In the genomic region with DNA sequence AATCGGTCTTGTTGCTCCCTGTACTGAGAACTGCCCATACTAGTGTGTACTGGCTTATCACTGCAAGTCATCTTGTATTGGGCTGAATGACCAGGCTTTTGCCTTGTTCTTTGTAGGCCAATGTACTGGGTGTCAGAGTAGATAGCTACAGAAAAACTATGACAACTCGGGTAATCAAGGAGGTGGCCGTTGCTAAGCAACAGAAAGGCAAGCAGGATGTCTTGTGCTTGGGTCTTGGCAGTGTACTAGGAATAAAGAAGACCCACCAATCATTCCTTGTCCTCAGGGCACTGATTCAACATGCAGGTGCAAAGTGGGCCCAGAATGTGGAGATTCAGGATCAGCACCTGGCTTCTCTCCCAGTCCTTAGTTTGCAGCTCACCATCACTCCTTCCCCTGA, we compare ENCODE assay signal across 26 cellular contexts. TPM values are rescaled to one million over a fixed set of nuclear protein-coding genes. Genes with fewer than 3 reads are reported as not detected.
DNase-seq lines count a peak whose midpoint lies in the region; ATAC-seq and TF ChIP-seq lines count a peak whose summit lies in the region.
"Had no signal": no experiment of that assay in that cellular context is flagged by ENCODE, and none has a peak within 500 bp of the region (broad histone marks: within the 10 kb centered on the region; RNA-seq: fewer than 3 reads in every experiment).

No MANE protein-coding gene starts in this region.

- H3K9ac ChIP-seq in mammary epithelial cell (ENCODE audit: insufficient read depth, low read length) = no peak overlapping the region

- no peaks in the 10 kb centered on the region for H3K4me1 Mint-ChIP-seq in activated CD8-positive, alpha-beta T cell treated with anti-CD3 and anti-CD28 coated beads for 36 hours (ENCODE audit: low read depth)
- peaks cover 5% of the 10 kb centered on the region for H3K4me1 Mint-ChIP-seq in nephron progenitor cell
- H3K4me1 Mint-ChIP-seq: CD4-positive, CD25-positive, alpha-beta regulatory T cell had no signal

- no peak overlapping the region for H2AFZ ChIP-seq in mammary epithelial cell (ENCODE audit: low read depth, low read length)

- in situ Hi-C loops in mammary epithelial cell (cut with MboI; ENCODE audit: low sequenced_read_pairs in 2 of 2) = no loop called here

- H3K27ac ChIP-seq in mammary epithelial cell (ENCODE audit: insufficient read depth, low read depth, low read length) (no peak overlapping the region), breast epithelium (no peak overlapping the region), foreskin keratinocyte (no peak overlapping the region)
- H3K27ac ChIP-seq: A549, HL-60, SK-N-MC had no signal

- peak; percentile 49 for ATAC-seq in foreskin keratinocyte
- no peak for ATAC-seq in activated CD8-positive, alpha-beta T cell treated with anti-CD3 and anti-CD28 coated beads for 36 hours
- ATAC-seq: A549, HepG2, PC-3 had no signal

- no peak overlapping the region for H3K4me3 Mint-ChIP-seq in activated CD8-positive, alpha-beta T cell treated with anti-CD3 and anti-CD28 coated beads for 36 hours
- no peak overlapping the region for H3K4me3 Mint-ChIP-seq in nephron progenitor cell
- H3K4me3 Mint-ChIP-seq: CD4-positive, CD25-positive, alpha-beta regulatory T cell; H9; HFFc6 had no signal

- no peaks in the 10 kb centered on the region for H3K9me3 Mint-ChIP-seq in activated CD8-positive, alpha-beta T cell treated with anti-CD3 and anti-CD28 coated beads for 36 hours
- H3K9me3 Mint-ChIP-seq in nephron progenitor cell = no peaks in the 10 kb centered on the region
- H3K9me3 Mint-ChIP-seq: H9, HFFc6 had no signal

- H3K4me2 ChIP-seq in mammary epithelial cell (ENCODE audit: insufficient read depth, low read depth, low read length) = no peak overlapping the region
- H3K4me2 ChIP-seq: A549 had no signal

- POLR2A ChIA-PET in activated CD8-positive, alpha-beta T cell treated with anti-CD3 and anti-CD28 coated beads for 36 hours (lab: Charles Lee) = no interaction called here

- H3K4me1 ChIP-seq in mammary epithelial cell (ENCODE audit: insufficient read depth, low read length) = no peaks in the 10 kb centered on the region
- H3K4me1 ChIP-seq in breast epithelium = no peaks in the 10 kb centered on the region
- no peaks in the 10 kb centered on the region for H3K4me1 ChIP-seq in foreskin keratinocyte
- H3K4me1 ChIP-seq: A549 had no signal

- H3K36me3 Mint-ChIP-seq in activated CD8-positive, alpha-beta T cell treated with anti-CD3 and anti-CD28 coated beads for 36 hours (ENCODE audit: low read depth) = no peaks in the 10 kb centered on the region
- H3K36me3 Mint-ChIP-seq in nephron progenitor cell (ENCODE audit: low read depth) = no peaks in the 10 kb centered on the region
- H3K36me3 Mint-ChIP-seq: CD4-positive, CD25-positive, alpha-beta regulatory T cell had no signal

- H3K27me3 ChIP-seq in mammary epithelial cell (ENCODE audit: insufficient read depth, low read length) = no peaks in the 10 kb centered on the region
- no peaks in the 10 kb centered on the region for H3K27me3 ChIP-seq in breast epithelium
- peaks cover 19% of the 10 kb centered on the region for H3K27me3 ChIP-seq in foreskin keratinocyte

- H3K27ac Mint-ChIP-seq in activated CD8-positive, alpha-beta T cell treated with anti-CD3 and anti-CD28 coated beads for 36 hours = no peak overlapping the region
- no peak overlapping the region for H3K27ac Mint-ChIP-seq in nephron progenitor cell
- H3K27ac Mint-ChIP-seq: CD4-positive, CD25-positive, alpha-beta regulatory T cell; H9; HFFc6 had no signal

- WGBS in mammary epithelial cell (ENCODE audit: low coverage, missing lambda C conversion rate) = 31% methylated on average over 3 of the region's 3 CpGs

- H3K27me3 Mint-ChIP-seq in activated CD8-positive, alpha-beta T cell treated with anti-CD3 and anti-CD28 coated beads for 36 hours = peaks cover 17% of the 10 kb centered on the region
- peaks cover 12% of the 10 kb centered on the region for H3K27me3 Mint-ChIP-seq in nephron progenitor cell (ENCODE audit: low read depth, poor library complexity)
- H3K27me3 Mint-ChIP-seq: CD4-positive, CD25-positive, alpha-beta regulatory T cell had no signal

- intact Hi-C loops in mammary epithelial cell (cut with micrococcal nuclease) (no loop called here), breast epithelium (cut with DNase I; ENCODE audit: low total_unique reads) (no loop called here)
- intact Hi-C loops in activated CD8-positive, alpha-beta T cell treated with anti-CD3 and anti-CD28 coated beads for 36 hours (cut with micrococcal nuclease) = no loop called here

- no peaks in the 10 kb centered on the region for H3K79me2 ChIP-seq in mammary epithelial cell (ENCODE audit: insufficient read depth, low read length)

- dilution Hi-C loops in mammary epithelial cell (cut with HindIII; ENCODE audit: low sequenced_read_pairs) = no loop called here

- CTCF ChIA-PET in mammary epithelial cell (lab: Charles Lee; ENCODE audit: low non-redundant PET) = no interaction called here
- CTCF ChIA-PET in activated CD8-positive, alpha-beta T cell treated with anti-CD3 and anti-CD28 coated beads for 36 hours (lab: Charles Lee) = no interaction called here

- DNase-seq in mammary epithelial cell (peak; percentile 19), breast epithelium (ENCODE audit: low spot score in 2 of 2) (no peak), SK-N-DZ (ENCODE audit: low spot score) (peak; percentile 5), foreskin keratinocyte (peak in 1 of 2 donors; percentile 33), nephron progenitor cell (no peak), AG08395 (ENCODE audit: low spot score) (no peak), DMS153 treated with DMSO at 0.1 percent for 48 hours (lab: John Stamatoyannopoulos, UW; ENCODE audit: unreplicated experiment) (no peak)
- no peak for DNase-seq in activated CD8-positive, alpha-beta T cell treated with anti-CD3 and anti-CD28 coated beads for 36 hours
- DNase-seq: CD4-positive, CD25-positive, alpha-beta regulatory T cell; DMS79 treated with DMSO at 0.1 percent for 48 hours; H9; HFFc6; KBM-7; NCI-H1092 treated with DMSO at 0.1 percent for 48 hours; NCI-H1694; NCI-H2081; NCI-H510A; PC-3; RPMI8226; SHP77 had no signal

- H3K9me3 ChIP-seq in mammary epithelial cell (replicated peaks; ENCODE audit: insufficient read depth, low read length) (no peaks in the 10 kb centered on the region), breast epithelium (no peaks in the 10 kb centered on the region)
- H3K9me3 ChIP-seq: A549 had no signal

- no peak for TF ChIP-seq POLR2A in breast epithelium (IDR thresholded peaks at IDR 0.05)

- TF ChIP-seq CTCF in mammary epithelial cell (conservative IDR thresholded peaks at IDR 0.05 in 1 of 2, IDR thresholded peaks at IDR 0.05 in 1 of 2; ENCODE audit: extremely low read depth in 1 of 2, insufficient read depth in 1 of 2, low read depth in 1 of 2, low read length in 2 of 2) (no peak), breast epithelium (IDR thresholded peaks at IDR 0.05) (no peak), foreskin keratinocyte (conservative IDR thresholded peaks at IDR 0.05) (no peak), nephron progenitor cell (IDR thresholded peaks at IDR 0.05) (no peak)
- TF ChIP-seq CTCF in activated CD8-positive, alpha-beta T cell treated with anti-CD3 and anti-CD28 coated beads for 36 hours (IDR thresholded peaks at IDR 0.05) = no peak

- H3K36me3 ChIP-seq in mammary epithelial cell (ENCODE audit: insufficient read depth, low read length) = no peaks in the 10 kb centered on the region
- H3K36me3 ChIP-seq in breast epithelium = no peaks in the 10 kb centered on the region

- no TSS peak for BruUV-seq in mammary epithelial cell (replicated peaks; lab: Mats Ljungman, UMichigan)

- H4K20me1 ChIP-seq in mammary epithelial cell (ENCODE audit: insufficient read depth, low read length) = no peaks in the 10 kb centered on the region

- H3K4me3 ChIP-seq in mammary epithelial cell (replicated peaks in 1 of 3; ENCODE audit: insufficient read depth in 1 of 3, low read depth in 2 of 3, low read length in 3 of 3) (no peak overlapping the region), breast epithelium (no peak overlapping the region)
- H3K4me3 ChIP-seq: A549, SK-N-MC had no signal

RNA-seq across cellular contexts. Expression of gene SHISAL2B, which starts 11.9 kb away (rescaled TPM):
- total RNA-seq in mammary epithelial cell (not detected), breast epithelium (not detected), foreskin keratinocyte (not detected in 2 replicates)
- polyA plus RNA-seq in mammary epithelial cell (not detected), foreskin keratinocyte (not detected in 2 replicates)
- not detected for polyA minus RNA-seq in mammary epithelial cell
- 2.3 TPM in 1 of 2 replicates, not detected in the other for polyA plus RNA-seq in SK-N-DZ (2014; cell fraction: cytosol; rRNA removed)
- 0.92 TPM in 1 of 2 replicates, not detected in the other for polyA plus RNA-seq in SK-N-DZ (2014; cell fraction: nucleus; rRNA removed)
- not detected for total RNA-seq in activated CD8-positive, alpha-beta T cell treated with anti-CD3 and anti-CD28 coated beads for 36 hours
- total RNA-seq: CD4-positive, CD25-positive, alpha-beta regulatory T cell; HepG2; HFFc6; HT-29 had no signal
- polyA plus RNA-seq: A549; BJ; CD4-positive, CD25-positive, alpha-beta regulatory T cell; HepG2 had no signal

Comparison
In these comparisons a context has a peak if more than half of its experiments do, and no peak if none do; other contexts are left out.
1. DNase-seq: peak in mammary epithelial cell (single experiment) and SK-N-DZ (single experiment); none in breast epithelium (0 of 2), activated CD8-positive, alpha-beta T cell treated with anti-CD3 and anti-CD28 coated beads for 36 hours (single experiment), nephron progenitor cell (single experiment), AG08395 (single experiment) and DMS153 treated with DMSO at 0.1 percent for 48 hours (single experiment).